ENCODE assay signal across 7 cellular contexts in genomic region chr3:97910236-97910831, GRCh38.
DNase-seq lines count a peak whose midpoint lies in the region; ATAC-seq and TF ChIP-seq lines count a peak whose summit lies in the region.
"Not testable (repeated sequence)": the region's sequence is repeated elsewhere in the genome, so short reads cannot be mapped to it uniquely, and the experiment has no call there.

No MANE protein-coding gene starts in this region.

- H3K4me1 Mint-ChIP-seq in activated naive CD8-positive, alpha-beta T cell treated with anti-CD3 and anti-CD28 coated beads, Interleukin-2, amount 10 ng/mL, durations not matched to agents 7 days and 5 days: peaks cover 14% of the 10 kb centered on the region

- TF ChIP-seq CTCF in VCaP (conservative IDR thresholded peaks at IDR 0.05); neutrophil (IDR thresholded peaks at IDR 0.05): not testable (repeated sequence)

- intact Hi-C loops in left ventricle myocardium superior (cut with micrococcal nuclease): loop anchor here (10.0 kb wide), 1 partner anchor 86 kb away; the partner anchor contains the start of gene CRYBG3

- peaks cover 8 to 16% of the 10 kb centered on the region in 2 experiments for H3K4me1 ChIP-seq in neutrophil (ENCODE audit: control insufficient read depth in 1 of 2, insufficient read depth in 1 of 2, low read depth in 1 of 2, low read length in 1 of 2)

- H3K27me3 ChIP-seq in neutrophil: not testable (repeated sequence)

- POLR2A ChIA-PET in activated naive CD8-positive, alpha-beta T cell treated with anti-CD3 and anti-CD28 coated beads, Interleukin-2, amount 10 ng/mL, durations not matched to agents 7 days and 5 days (lab: Charles Lee): not testable (repeated sequence)

- H3K36me3 Mint-ChIP-seq in activated naive CD8-positive, alpha-beta T cell treated with anti-CD3 and anti-CD28 coated beads, Interleukin-2, amount 10 ng/mL, durations not matched to agents 7 days and 5 days: not testable (repeated sequence)

- peak overlapping the region; percentile 76 for H3K4me3 Mint-ChIP-seq in activated naive CD8-positive, alpha-beta T cell treated with anti-CD3 and anti-CD28 coated beads, Interleukin-2, amount 10 ng/mL, durations not matched to agents 7 days and 5 days

- H3K27ac ChIP-seq in VCaP: peak overlapping the region; percentile 78
- peak overlapping the region; percentile 77 for H3K27ac ChIP-seq in neutrophil

- H3K9me3 Mint-ChIP-seq in activated naive CD8-positive, alpha-beta T cell treated with anti-CD3 and anti-CD28 coated beads, Interleukin-2, amount 10 ng/mL, durations not matched to agents 7 days and 5 days: not testable (repeated sequence)

- DNase-seq in ELF-1 (ENCODE audit: low read depth, low spot score) (peak; percentile 10), left ventricle myocardium superior (peak; percentile 35)
- DNase-seq in Jurkat, Clone E6-1 (ENCODE audit: low read depth, low spot score): peak; percentile 17
- peak; percentile 46 for DNase-seq in activated T-cell treated with anti-CD3 and anti-CD28 coated beads, Interleukin-2, amount 50 U/mL, for 1 hour
- peak; percentile 47 for DNase-seq in activated naive CD8-positive, alpha-beta T cell treated with anti-CD3 and anti-CD28 coated beads, Interleukin-2, amount 10 ng/mL, durations not matched to agents 7 days and 5 days

- peak overlapping the region; percentile 84 for H3K27ac Mint-ChIP-seq in activated naive CD8-positive, alpha-beta T cell treated with anti-CD3 and anti-CD28 coated beads, Interleukin-2, amount 10 ng/mL, durations not matched to agents 7 days and 5 days

- peak; percentile 46 for ATAC-seq in activated naive CD8-positive, alpha-beta T cell treated with anti-CD3 and anti-CD28 coated beads, Interleukin-2, amount 10 ng/mL, durations not matched to agents 7 days and 5 days (ENCODE audit: low read depth)
- ATAC-seq in left ventricle myocardium superior: not testable (repeated sequence)

- H3K9me3 ChIP-seq in neutrophil: not testable (repeated sequence)

- H3K4me3 ChIP-seq in Jurkat, Clone E6-1 (ENCODE audit: low read length): peak overlapping the region; percentile 56
- H3K4me3 ChIP-seq in neutrophil (ENCODE audit: low read depth in 1 of 2, low read length in 1 of 2): peak overlapping the region in 1 of 2 experiments; percentile 30

- not testable (repeated sequence) for H3K36me3 ChIP-seq in neutrophil

- H3K27me3 Mint-ChIP-seq in activated naive CD8-positive, alpha-beta T cell treated with anti-CD3 and anti-CD28 coated beads, Interleukin-2, amount 10 ng/mL, durations not matched to agents 7 days and 5 days: not testable (repeated sequence)
